15 cellular contexts compared by ENCODE assay signal in genomic region chr2:20640411-20641122, GRCh38. TPM values are rescaled to one million over a fixed set of nuclear protein-coding genes. Genes with fewer than 3 reads are reported as not detected.
DNase-seq lines count a peak whose midpoint lies in the region; ATAC-seq and TF ChIP-seq lines count a peak whose summit lies in the region.
"Had no signal": no experiment of that assay in that cellular context is flagged by ENCODE, and none has a peak within 500 bp of the region (broad histone marks: within the 10 kb centered on the region; RNA-seq: fewer than 3 reads in every experiment).

No MANE protein-coding gene starts in this region.

- ATAC-seq in RWPE2 (ENCODE audit: low read depth) = no peak
- ATAC-seq: K562 had no signal

- H3K27me3 Mint-ChIP-seq in HFFc6 (ENCODE audit: insufficient read depth) = peaks cover 5% of the 10 kb centered on the region
- H3K27me3 Mint-ChIP-seq: activated naive CD8-positive, alpha-beta T cell had no signal

- H3K4me1 Mint-ChIP-seq in HFFc6 (ENCODE audit: low read depth) = peaks cover 18% of the 10 kb centered on the region

- H3K36me3 ChIP-seq in RWPE2 (ENCODE audit: low read depth) (no peaks in the 10 kb centered on the region), esophagus muscularis mucosa (peaks cover 12 to 78% (median 69%) of the 10 kb centered on the region in 4 donors), muscle layer of colon (ENCODE audit: insufficient read depth, low read length) (peaks cover 77% of the 10 kb centered on the region), tibial nerve (peaks cover 0 to 87% (median 0%) of the 10 kb centered on the region in 3 donors)

- DNase-seq in RWPE2 (ENCODE audit: low spot score) = no peak
- no peak for DNase-seq in esophagus muscularis mucosa (ENCODE audit: extremely low spot score)
- no peak for DNase-seq in tibial nerve (ENCODE audit: low spot score in 2 of 2)
- DNase-seq in ecto neural progenitor cell (ENCODE audit: low spot score) = no peak
- no peak for DNase-seq in glomerular visceral epithelial cell (ENCODE audit: extremely low spot score)
- DNase-seq in kidney tubule cell (ENCODE audit: low spot score) = no peak
- no peak for DNase-seq in HFFc6
- DNase-seq: activated CD8-positive, alpha-beta memory T cell treated with anti-CD3 and anti-CD28 coated beads for 24 hours; AML-193; effector CD4-positive, alpha-beta T cell; NCI-H748 treated with DMSO at 0.1 percent for 48 hours had no signal

- no peak overlapping the region for H3K4me3 ChIP-seq in RWPE2 (ENCODE audit: severe bottlenecking)
- H3K4me3 ChIP-seq in esophagus muscularis mucosa = no peak overlapping the region
- H3K4me3 ChIP-seq in muscle layer of colon (ENCODE audit: low read depth in 1 of 2, low read length in 2 of 2) = no peak overlapping the region
- H3K4me3 ChIP-seq in tibial nerve = no peak overlapping the region
- H3K4me3 ChIP-seq: K562 had no signal

- 68% methylated on average over 8 of the region's 14 CpGs for WGBS in esophagus muscularis mucosa
- 64 to 74% methylated on average over 12 to 13 of the region's 14 CpGs for WGBS in tibial nerve, 2 donors

- no peak for TF ChIP-seq EP300 in esophagus muscularis mucosa (IDR thresholded peaks at IDR 0.05)
- no peak for TF ChIP-seq EP300 in tibial nerve (IDR thresholded peaks at IDR 0.05)

- peak overlapping the region; percentile 73 for H3K27ac ChIP-seq in RWPE2 (ENCODE audit: poor library complexity, severe bottlenecking)
- H3K27ac ChIP-seq in esophagus muscularis mucosa (replicated peaks in 1 of 4) = peak overlapping the region; percentile 90 to 98 (median 94)
- H3K27ac ChIP-seq in muscle layer of colon (ENCODE audit: low read depth, low read length) = peak overlapping the region; percentile 86
- H3K27ac ChIP-seq in tibial nerve = peak overlapping the region in 3 of 4 donors; percentile 16 to 64 (median 61)

- H3K4me1 ChIP-seq in RWPE2 (ENCODE audit: insufficient read depth, poor library complexity, severe bottlenecking) (peaks cover 13% of the 10 kb centered on the region), esophagus muscularis mucosa (peaks cover 48 to 78% (median 75%) of the 10 kb centered on the region in 4 donors), muscle layer of colon (ENCODE audit: insufficient read depth, low read length) (peaks cover 67% of the 10 kb centered on the region), tibial nerve (peaks cover 0 to 45% (median 14%) of the 10 kb centered on the region in 4 donors)

- no peaks in the 10 kb centered on the region for H3K27me3 ChIP-seq in RWPE2 (ENCODE audit: insufficient read depth, poor library complexity, severe bottlenecking)
- H3K27me3 ChIP-seq in esophagus muscularis mucosa = no peaks in the 10 kb centered on the region
- H3K27me3 ChIP-seq in muscle layer of colon (ENCODE audit: control insufficient read depth in 1 of 2, insufficient read depth in 2 of 2, low read length in 2 of 2) = no peaks in the 10 kb centered on the region
- no peaks in the 10 kb centered on the region for H3K27me3 ChIP-seq in tibial nerve

- TF ChIP-seq CTCF in RWPE2 (IDR thresholded peaks at IDR 0.05; ENCODE audit: poor library complexity, severe bottlenecking) = no peak
- TF ChIP-seq CTCF in esophagus muscularis mucosa (IDR thresholded peaks at IDR 0.05) = no peak
- no peak for TF ChIP-seq CTCF in tibial nerve (IDR thresholded peaks at IDR 0.05)
- TF ChIP-seq CTCF in HFFc6 (IDR thresholded peaks at IDR 0.05) = no peak

- H3K27ac Mint-ChIP-seq in HFFc6 = no peak overlapping the region
- H3K27ac Mint-ChIP-seq: activated naive CD8-positive, alpha-beta T cell; T-helper 2 cell treated with Interferon-gamma antibody and Interleukin-4, amounts not matched to agents 5 μg/mL and 100 μg/mL, for 36 hours had no signal

- H3K9ac ChIP-seq in muscle layer of colon (ENCODE audit: low read length) = peak overlapping the region; percentile 56

- H3K36me3 Mint-ChIP-seq in HFFc6 (ENCODE audit: low read depth) = no peaks in the 10 kb centered on the region
- H3K36me3 Mint-ChIP-seq: activated naive CD8-positive, alpha-beta T cell had no signal

- TF ChIP-seq POLR2A in esophagus muscularis mucosa (IDR thresholded peaks at IDR 0.05; ENCODE audit: low read depth) = no peak
- no peak for TF ChIP-seq POLR2A in tibial nerve (IDR thresholded peaks at IDR 0.05)

- H3K9me3 ChIP-seq in RWPE2 (ENCODE audit: severe bottlenecking) (no peaks in the 10 kb centered on the region), esophagus muscularis mucosa (no peaks in the 10 kb centered on the region), muscle layer of colon (ENCODE audit: low read length) (no peaks in the 10 kb centered on the region), tibial nerve (no peaks in the 10 kb centered on the region)

- no peaks in the 10 kb centered on the region for H3K9me3 Mint-ChIP-seq in HFFc6
- H3K9me3 Mint-ChIP-seq: T-helper 2 cell treated with Interferon-gamma antibody and Interleukin-4, amounts not matched to agents 5 μg/mL and 100 μg/mL, for 36 hours had no signal

- intact Hi-C loops in esophagus muscularis mucosa (cut with DNase I) = loop anchor here (5.0 kb wide), 1 partner anchor 243 kb away; no protein-coding TSS in a partner anchor

- H3K4me3 Mint-ChIP-seq in HFFc6 = no peak overlapping the region
- H3K4me3 Mint-ChIP-seq: activated naive CD8-positive, alpha-beta T cell; T-helper 2 cell treated with Interferon-gamma antibody and Interleukin-4, amounts not matched to agents 5 μg/mL and 100 μg/mL, for 36 hours had no signal

RNA-seq across cellular contexts. Expression of gene HS1BP3, which starts 10.3 kb away (rescaled TPM):
- 10 to 100 TPM; 42.6 to 95.6 (median 60.0) TPM for total RNA-seq in esophagus muscularis mucosa
- total RNA-seq in tibial nerve = 10 to 100 TPM; 24.5 to 45.9 (median 33.8) TPM
- total RNA-seq in HFFc6 (2021; fragmentation: NEBNext Ultra II Directional; extraction: Animal tissue kit (Norgen Biotek cat#: 25700)) = 10 to 100 TPM; 12.7 to 17.3 (median 15.8) TPM

RNA-seq across cellular contexts. Expression of gene GDF7, which starts 26.4 kb away (rescaled TPM):
- total RNA-seq in esophagus muscularis mucosa (10 to 100 TPM in 1 of 4 donors, 1 to 10 TPM in 3; 2.7 to 10.4 (median 7.4) TPM), tibial nerve (10 to 100 TPM in 3 of 4 donors, 1 to 10 TPM in 1; 6.3 to 20.0 (median 16.6) TPM)
- total RNA-seq in HFFc6 (2021; fragmentation: NEBNext Ultra II Directional; extraction: Animal tissue kit (Norgen Biotek cat#: 25700)) = under 1 TPM in 1 of 6 experiments, not detected in 5; 0.05 TPM
- total RNA-seq: K562 had no signal
